ENCODE assay signal across 8 cellular contexts in the genomic region with DNA sequence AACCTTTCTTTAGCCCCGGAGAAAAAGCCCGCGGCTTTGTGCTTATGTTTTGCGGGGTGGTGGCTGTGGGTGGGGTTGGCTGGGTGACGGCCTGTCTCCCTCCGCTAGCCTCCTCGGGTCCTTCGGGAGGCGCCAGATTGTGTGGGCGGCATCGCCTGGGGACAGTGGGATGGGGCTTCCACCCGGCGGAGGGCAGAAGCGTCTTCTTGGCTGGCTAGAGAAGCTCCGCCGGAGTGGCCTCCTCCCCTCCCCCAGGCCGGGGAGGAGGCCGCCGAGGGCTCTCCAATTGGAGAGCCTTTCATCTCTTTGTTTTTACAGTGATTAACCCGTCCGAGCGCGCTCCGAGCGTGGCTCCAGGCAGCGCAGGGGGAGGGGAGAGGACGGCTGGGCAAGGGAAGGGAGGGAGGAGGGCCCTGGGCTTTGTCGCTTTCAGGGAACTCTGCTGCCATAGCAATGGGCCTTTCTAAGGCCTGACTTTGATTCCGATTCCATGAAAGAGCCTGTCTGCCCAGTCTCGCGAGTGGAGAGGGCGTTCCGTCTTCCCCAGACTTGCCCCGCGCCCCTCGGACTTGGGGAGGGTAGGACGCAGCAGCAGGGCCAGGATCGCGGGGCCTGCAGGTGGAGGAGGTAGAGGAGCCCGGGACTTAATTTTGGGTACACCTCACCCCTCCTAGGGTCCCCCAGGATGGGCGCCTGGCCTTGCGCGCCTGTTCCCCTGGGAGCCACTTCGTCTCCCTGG. TPM values are rescaled to one million over a fixed set of nuclear protein-coding genes. Genes with fewer than 3 reads are reported as not detected.
DNase-seq lines count a peak whose midpoint lies in the region; ATAC-seq and TF ChIP-seq lines count a peak whose summit lies in the region.

No MANE protein-coding gene starts in this region.

- intact Hi-C loops in breast epithelium (cut with DNase I; ENCODE audit: low total_unique reads) (no loop called here), upper lobe of right lung (cut with DNase I) (no loop called here)

- TF ChIP-seq CTCF in breast epithelium (IDR thresholded peaks at IDR 0.05) (no peak), upper lobe of right lung (IDR thresholded peaks at IDR 0.05) (no peak), GM10248 (IDR thresholded peaks at IDR 0.05; ENCODE audit: control extremely low read depth, extremely low read depth, low read depth, missing control alignments) (no peak)

- H3K27me3 ChIP-seq in breast epithelium (peaks cover 0 to 13% of the 10 kb centered on the region in 2 donors), upper lobe of right lung (peaks cover 70% of the 10 kb centered on the region)

- no peak for TF ChIP-seq POLR2A in breast epithelium (IDR thresholded peaks at IDR 0.05)

- no peak overlapping the region for H3K27ac ChIP-seq in breast epithelium
- no peak overlapping the region for H3K27ac ChIP-seq in upper lobe of right lung

- H3K36me3 ChIP-seq in breast epithelium, result no peaks in the 10 kb centered on the region
- H3K36me3 ChIP-seq in upper lobe of right lung, result no peaks in the 10 kb centered on the region

- H3K4me3 ChIP-seq in breast epithelium (peak overlapping the region; percentile 37 to 61 (median 42)), upper lobe of right lung (peak overlapping the region; percentile 34)

- ATAC-seq in upper lobe of right lung (peak; percentile 5), GM21526 (IDR thresholded peaks at IDR 0.05; ENCODE audit: low FRiP score, unreplicated experiment) (no peak), GM19467 (IDR thresholded peaks at IDR 0.05; ENCODE audit: unreplicated experiment) (no peak)

- POLR2A ChIA-PET in GM10248 (lab: Yijun Ruan, JAX), result no interaction called here

- H3K9me3 ChIP-seq in breast epithelium, result no peaks in the 10 kb centered on the region
- no peaks in the 10 kb centered on the region for H3K9me3 ChIP-seq in upper lobe of right lung

- H3K4me1 ChIP-seq in breast epithelium (no peaks in the 10 kb centered on the region), upper lobe of right lung (peaks cover 33% of the 10 kb centered on the region)

- CTCF ChIA-PET in GM10248 (lab: Yijun Ruan, JAX), result interaction anchor here (1.7 kb wide), 1 partner anchor 77 kb away, joined by 3 read pairs; no protein-coding TSS in a partner anchor

- DNase-seq in DMS153 treated with DMSO at 0.1 percent for 48 hours (lab: John Stamatoyannopoulos, UW; ENCODE audit: unreplicated experiment), result peak; percentile 6
- peak; percentile 71 for DNase-seq in NCI-H2029 treated with DMSO at 0.1 percent for 48 hours (lab: John Stamatoyannopoulos, UW)
- DNase-seq in breast epithelium (ENCODE audit: low spot score in 2 of 2), result no peak
- DNase-seq in kidney glomerular epithelial cell (lab: John Stamatoyannopoulos, UW), result peak; percentile 41
- DNase-seq in upper lobe of right lung, result no peak
- DNase-seq in GM10248 (ENCODE audit: extremely low spot score), result no peak

RNA-seq across cellular contexts. Expression of a gene that starts 36.7 kb away (rescaled TPM):
- total RNA-seq in breast epithelium (not detected), upper lobe of right lung (0.43 TPM)

RNA-seq across cellular contexts. Expression of a gene that starts 41.7 kb away (rescaled TPM):
- total RNA-seq in breast epithelium (not detected), upper lobe of right lung (not detected)

RNA-seq across cellular contexts. Expression of a gene that starts 46.9 kb away (rescaled TPM):
- total RNA-seq in breast epithelium, result not detected
- not detected for total RNA-seq in upper lobe of right lung

Comparison
In these comparisons a context has a peak if more than half of its experiments do, and no peak if none do; other contexts are left out.
1. DNase-seq: peak in DMS153 treated with DMSO at 0.1 percent for 48 hours (single experiment), NCI-H2029 treated with DMSO at 0.1 percent for 48 hours (single experiment) and kidney glomerular epithelial cell (single experiment); none in breast epithelium (0 of 2), upper lobe of right lung (single experiment) and GM10248 (single experiment).